In genomic region chr10:28426392-28427159, GRCh38 we compare ENCODE assay signal across 29 cellular contexts.
"Had no signal": no experiment of that assay in that cellular context is flagged by ENCODE, and none has a peak within 500 bp of the region (broad histone marks: within the 10 kb centered on the region; RNA-seq: fewer than 3 reads in every experiment).

No MANE protein-coding gene starts in this region.

- H3K36me3 ChIP-seq: neutrophil, ovary, right lobe of liver, sigmoid colon, stomach, thoracic aorta, thyroid gland, tibial nerve, upper lobe of left lung, vagina had no signal

- H3K4me3 Mint-ChIP-seq: naive thymus-derived CD8-positive, alpha-beta T cell; natural killer cell treated with Interleukin-12 subunit alpha and Interleukin-12 subunit beta and Interleukin-15 and Interleukin-18, amount 100 ng/mL, for 72 hours; nephron progenitor cell; neural crest cell; stimulated activated effector memory CD8-positive, alpha-beta T cell treated with anti-CD3 and anti-CD28 coated beads, Interleukin-12 subunit alpha, Interleukin-12 subunit beta, amount 100 ng/mL, for 72 hours; stimulated activated naive B cell treated with anti-CD40 and anti-IgM and Interleukin-4, amounts not matched to agents 10 μg/mL and 1 μg/mL and 100 μg/mL, for 72 hours; stimulated activated naive CD8-positive, alpha-beta T cell treated with anti-CD3 and anti-CD28 coated beads, Interleukin-15, Interleukin-2, amounts not matched to agents 100 ng/mL and 50 ng/mL, for 24 hours had no signal

- H3K27ac ChIP-seq: neutrophil, ovary, parathyroid adenoma, psoas muscle, right lobe of liver, sigmoid colon, stomach, thoracic aorta, thyroid gland, tibial nerve, upper lobe of left lung, vagina had no signal

- H3K36me3 Mint-ChIP-seq: naive thymus-derived CD8-positive, alpha-beta T cell; natural killer cell treated with Interleukin-12 subunit alpha and Interleukin-12 subunit beta and Interleukin-15 and Interleukin-18, amount 100 ng/mL, for 72 hours; stimulated activated effector memory CD8-positive, alpha-beta T cell treated with anti-CD3 and anti-CD28 coated beads, Interleukin-12 subunit alpha, Interleukin-12 subunit beta, amount 100 ng/mL, for 72 hours; stimulated activated naive B cell treated with anti-CD40 and anti-IgM and Interleukin-4, amounts not matched to agents 10 μg/mL and 1 μg/mL and 100 μg/mL, for 72 hours had no signal

- DNase-seq: naive thymus-derived CD8-positive, alpha-beta T cell; nephron progenitor cell; nucleus accumbens; ovary; posterior cingulate gyrus; psoas muscle; right cardiac atrium; right lobe of liver; sigmoid colon; stimulated activated CD4-positive, alpha-beta T cell treated with anti-CD3 and anti-CD28 coated beads, Interleukin-15, amount 100 ng/mL, for 24 hours; stimulated activated CD4-positive, alpha-beta T cell treated with anti-CD3 and anti-CD28 coated beads, Interleukin-2, amount 100 ng/mL, for 24 hours; stimulated activated CD4-positive, alpha-beta T cell treated with anti-CD3 and anti-CD28 coated beads, Interleukin-2, amount 100 ng/mL, for 48 hours; stimulated activated CD4-positive, alpha-beta T cell treated with anti-CD3 and anti-CD28 coated beads, Interleukin-4, amount 100 ng/mL, for 24 hours; stimulated activated naive B cell treated with anti-CD40 and anti-IgM and Interleukin-4, amounts not matched to agents 10 μg/mL and 1 μg/mL and 100 μg/mL, for 72 hours; stimulated activated naive CD4-positive, alpha-beta T cell treated with Interleukin-2 at 50 U/mL for 16 hours; stomach; thyroid gland; trophoblast cell; upper lobe of left lung had no signal

- H3K4me1 Mint-ChIP-seq: naive thymus-derived CD8-positive, alpha-beta T cell; nephron progenitor cell; neural crest cell; stimulated activated effector memory CD8-positive, alpha-beta T cell treated with anti-CD3 and anti-CD28 coated beads, Interleukin-12 subunit alpha, Interleukin-12 subunit beta, amount 100 ng/mL, for 72 hours had no signal

- H3K27me3 ChIP-seq: neutrophil, ovary, right lobe of liver, sigmoid colon, stomach, thyroid gland, tibial nerve, upper lobe of left lung, vagina had no signal

- H3K4me3 ChIP-seq: ovary, psoas muscle, right lobe of liver, sigmoid colon, stomach, thoracic aorta, thyroid gland, tibial nerve, upper lobe of left lung, vagina had no signal

- H3K9me3 Mint-ChIP-seq: natural killer cell treated with Interleukin-12 subunit alpha and Interleukin-12 subunit beta and Interleukin-15 and Interleukin-18, amount 100 ng/mL, for 72 hours; neural crest cell; stimulated activated effector memory CD8-positive, alpha-beta T cell treated with anti-CD3 and anti-CD28 coated beads, Interleukin-12 subunit alpha, Interleukin-12 subunit beta, amount 100 ng/mL, for 72 hours; stimulated activated naive CD8-positive, alpha-beta T cell treated with anti-CD3 and anti-CD28 coated beads, Interleukin-15, Interleukin-2, amounts not matched to agents 100 ng/mL and 50 ng/mL, for 24 hours had no signal

- H3K9ac ChIP-seq: parathyroid adenoma had no signal

- H3K27ac Mint-ChIP-seq: naive thymus-derived CD8-positive, alpha-beta T cell; natural killer cell treated with Interleukin-12 subunit alpha and Interleukin-12 subunit beta and Interleukin-15 and Interleukin-18, amount 100 ng/mL, for 72 hours; nephron progenitor cell; progenitor cell of endocrine pancreas; stimulated activated effector memory CD8-positive, alpha-beta T cell treated with anti-CD3 and anti-CD28 coated beads, Interleukin-12 subunit alpha, Interleukin-12 subunit beta, amount 100 ng/mL, for 72 hours; stimulated activated naive B cell treated with anti-CD40 and anti-IgM and Interleukin-4, amounts not matched to agents 10 μg/mL and 1 μg/mL and 100 μg/mL, for 72 hours; stimulated activated naive CD8-positive, alpha-beta T cell treated with anti-CD3 and anti-CD28 coated beads, Interleukin-15, Interleukin-2, amounts not matched to agents 100 ng/mL and 50 ng/mL, for 24 hours had no signal

- H3K9me3 ChIP-seq: neutrophil, ovary, psoas muscle, right lobe of liver, sigmoid colon, stomach, thoracic aorta, thyroid gland, tibial nerve, upper lobe of left lung, vagina had no signal

- H3K4me1 ChIP-seq: parathyroid adenoma, psoas muscle, right lobe of liver, sigmoid colon, thyroid gland, tibial nerve, upper lobe of left lung, vagina had no signal
